15 cellular contexts compared by ENCODE assay signal in genomic region chr2:239287461-239287860, GRCh38.
DNase-seq lines count a peak whose midpoint lies in the region; ATAC-seq and TF ChIP-seq lines count a peak whose summit lies in the region.
"Had no signal": no experiment of that assay in that cellular context is flagged by ENCODE, and none has a peak within 500 bp of the region (broad histone marks: within the 10 kb centered on the region; RNA-seq: fewer than 3 reads in every experiment).

No MANE protein-coding gene starts in this region.

- peak overlapping the region; percentile 3 for H3K4me3 Mint-ChIP-seq in activated CD4-positive, alpha-beta T cell treated with anti-CD3 and anti-CD28 coated beads, Interleukin-2, amount 10 ng/mL, durations not matched to agents 7 days and 5 days
- H3K4me3 Mint-ChIP-seq: dendritic cell treated with granulocyte-macrophage colony-stimulating factor and Interleukin-4, amounts not matched to agents 40 ng/mL and 50 ng/mL, for 4 days had no signal

- no peaks in the 10 kb centered on the region for H3K36me3 ChIP-seq in adrenal gland (replicated peaks in 1 of 2)
- H3K36me3 ChIP-seq in rectal smooth muscle tissue (ENCODE audit: control insufficient read depth, insufficient read depth, low read length), result no peaks in the 10 kb centered on the region
- no peaks in the 10 kb centered on the region for H3K36me3 ChIP-seq in BE2C
- H3K36me3 ChIP-seq: neutrophil, thyroid gland had no signal

- peaks cover 84% of the 10 kb centered on the region for H3K4me1 Mint-ChIP-seq in activated CD4-positive, alpha-beta T cell treated with anti-CD3 and anti-CD28 coated beads, Interleukin-2, amount 10 ng/mL, durations not matched to agents 7 days and 5 days

- H3K4me1 ChIP-seq in adrenal gland (replicated peaks in 1 of 2) (peaks cover 48 to 58% of the 10 kb centered on the region in 2 donors), rectal smooth muscle tissue (ENCODE audit: control insufficient read depth, insufficient read depth, low read length) (peaks cover 58% of the 10 kb centered on the region), BE2C (0 out of 2 replicates have a peak, but pooled peaks cover 3% of the 10 kb centered on the region)

- H3K9ac ChIP-seq in rectal smooth muscle tissue (ENCODE audit: low read length), result no peak overlapping the region

- DNase-seq in activated CD4-positive, alpha-beta T cell treated with anti-CD3 and anti-CD28 coated beads, Interleukin-2, amount 10 ng/mL, durations not matched to agents 7 days and 5 days, result no peak
- no peak for DNase-seq in activated CD4-positive, alpha-beta T cell treated with anti-CD3 and anti-CD28 coated beads for 1 hour
- peak in 1 of 7 donors; percentile 21 for DNase-seq in adrenal gland
- DNase-seq in left cardiac atrium, result peak; percentile 2
- no peak for DNase-seq in NCI-H1694 treated with DMSO at 0.1 percent for 48 hours (lab: John Stamatoyannopoulos, UW)
- no peak for DNase-seq in BE2C
- DNase-seq in DMS153 (lab: John Stamatoyannopoulos, UW), result no peak
- DNase-seq: NCI-H1417 treated with DMSO at 0.1 percent for 48 hours; NCI-H345; stimulated activated CD4-positive, alpha-beta T cell treated with anti-CD3 and anti-CD28 coated beads, Interleukin-4, amount 100 ng/mL, for 4 hours; thyroid gland had no signal

- no peaks in the 10 kb centered on the region for H3K9me3 Mint-ChIP-seq in activated CD4-positive, alpha-beta T cell treated with anti-CD3 and anti-CD28 coated beads, Interleukin-2, amount 10 ng/mL, durations not matched to agents 7 days and 5 days
- H3K9me3 Mint-ChIP-seq: dendritic cell treated with granulocyte-macrophage colony-stimulating factor and Interleukin-4, amounts not matched to agents 40 ng/mL and 50 ng/mL, for 4 days had no signal

- intact Hi-C loops in adrenal gland (cut with DNase I) (no loop called here), left cardiac atrium (cut with DNase I) (no loop called here)

- H3K27me3 Mint-ChIP-seq in activated CD4-positive, alpha-beta T cell treated with anti-CD3 and anti-CD28 coated beads, Interleukin-2, amount 10 ng/mL, durations not matched to agents 7 days and 5 days, result no peaks in the 10 kb centered on the region
- H3K27me3 Mint-ChIP-seq: dendritic cell treated with granulocyte-macrophage colony-stimulating factor and Interleukin-4, amounts not matched to agents 40 ng/mL and 50 ng/mL, for 4 days had no signal

- H3K27me3 ChIP-seq in adrenal gland (no peaks in the 10 kb centered on the region), rectal smooth muscle tissue (ENCODE audit: control insufficient read depth, insufficient read depth, low read length) (no peaks in the 10 kb centered on the region), BE2C (no peaks in the 10 kb centered on the region)
- H3K27me3 ChIP-seq: neutrophil, thyroid gland had no signal

- POLR2A ChIA-PET in activated CD4-positive, alpha-beta T cell treated with anti-CD3 and anti-CD28 coated beads, Interleukin-2, amount 10 ng/mL, durations not matched to agents 7 days and 5 days (lab: Charles Lee), result no interaction called here

- H3K27ac Mint-ChIP-seq in activated CD4-positive, alpha-beta T cell treated with anti-CD3 and anti-CD28 coated beads, Interleukin-2, amount 10 ng/mL, durations not matched to agents 7 days and 5 days, result peak overlapping the region; percentile 99
- H3K27ac Mint-ChIP-seq: dendritic cell treated with granulocyte-macrophage colony-stimulating factor and Interleukin-4, amounts not matched to agents 40 ng/mL and 50 ng/mL, for 4 days had no signal

- peaks cover 24% of the 10 kb centered on the region for H3K36me3 Mint-ChIP-seq in activated CD4-positive, alpha-beta T cell treated with anti-CD3 and anti-CD28 coated beads, Interleukin-2, amount 10 ng/mL, durations not matched to agents 7 days and 5 days (ENCODE audit: low read depth)

- H3K9me3 ChIP-seq in adrenal gland (replicated peaks in 1 of 3), result no peaks in the 10 kb centered on the region
- no peaks in the 10 kb centered on the region for H3K9me3 ChIP-seq in BE2C
- H3K9me3 ChIP-seq: neutrophil, thyroid gland had no signal

- H3K4me3 ChIP-seq in adrenal gland (no peak overlapping the region), rectal smooth muscle tissue (ENCODE audit: low read length) (no peak overlapping the region), BE2C (ENCODE audit: low read depth, low read length) (no peak overlapping the region)
- H3K4me3 ChIP-seq: lung, thyroid gland had no signal

- 40 to 51% (median 45%) methylated on average over 5 of the region's 5 CpGs for WGBS in adrenal gland, 4 donors

- TF ChIP-seq CTCF in adrenal gland (IDR thresholded peaks at IDR 0.05), result no peak
- TF ChIP-seq CTCF in BE2C (IDR thresholded peaks at IDR 0.05; ENCODE audit: low read depth, low read length), result no peak

- no peak for ATAC-seq in left cardiac atrium

- TF ChIP-seq POLR2A in adrenal gland (IDR thresholded peaks at IDR 0.05), result no peak

- H3K27ac ChIP-seq in adrenal gland (peak overlapping the region; percentile 17 to 85 (median 59)), rectal smooth muscle tissue (ENCODE audit: low read depth, low read length) (peak overlapping the region; percentile 32)
- H3K27ac ChIP-seq: thyroid gland had no signal

- CTCF ChIA-PET in activated CD4-positive, alpha-beta T cell treated with anti-CD3 and anti-CD28 coated beads, Interleukin-2, amount 10 ng/mL, durations not matched to agents 7 days and 5 days (lab: Charles Lee), result interaction anchor here (1.4 to 1.9 kb wide), 2 partner anchors 8 to 10 kb away, joined by 3 to 6 read pairs; no protein-coding TSS in a partner anchor
